30 cellular contexts compared by ENCODE assay signal in genomic region chr11:125502198-125502597, GRCh38.
"Had no signal": no experiment of that assay in that cellular context is flagged by ENCODE, and none has a peak within 500 bp of the region (broad histone marks: within the 10 kb centered on the region; RNA-seq: fewer than 3 reads in every experiment).

No MANE protein-coding gene starts in this region.

- FAIRE-seq: bronchial epithelial cell, TTC549 had no signal

- H3K36me3 ChIP-seq: ascending aorta, cardiac muscle cell had no signal

- H3K9me3 ChIP-seq: ascending aorta had no signal

- H3K4me3 ChIP-seq: ascending aorta, cardiac muscle cell had no signal

- H3K27me3 ChIP-seq: ascending aorta, cardiac muscle cell had no signal

- ATAC-seq: activated CD8-positive, alpha-beta memory T cell treated with anti-CD3 and anti-CD28 coated beads, Interleukin-2, amount 10 ng/mL, durations not matched to agents 7 days and 5 days; activated CD8-positive, alpha-beta T cell treated with anti-CD3 and anti-CD28 coated beads, Interleukin-2, amount 10 ng/mL, durations not matched to agents 7 days and 5 days; activated naive CD8-positive, alpha-beta T cell treated with anti-CD3 and anti-CD28 coated beads, Interleukin-2, amount 50 U/mL, for 24 hours had no signal

- H3K27ac ChIP-seq: ascending aorta, cardiac muscle cell, VCaP had no signal

- H3K4me1 ChIP-seq: ascending aorta had no signal

- DNase-seq: activated B cell treated with CpG ODN at 0.5 μM for 24 hours; activated CD4-positive, alpha-beta memory T cell treated with anti-CD3 and anti-CD28 coated beads, Interleukin-2, amount 10 ng/mL, durations not matched to agents 7 days and 5 days; activated CD4-positive, alpha-beta T cell treated with anti-CD3 and anti-CD28 coated beads for 4 hours; activated CD4-positive, alpha-beta T cell treated with anti-CD3 and anti-CD28 coated beads, Interleukin-2, amount 10 ng/mL, durations not matched to agents 24 days and 14 days; activated CD4-positive, alpha-beta T cell treated with anti-CD3 and anti-CD28 coated beads, Interleukin-2, amount 50 U/mL, for 1 hour; activated CD4-positive, alpha-beta T cell treated with anti-CD3 and anti-CD28 coated beads, Interleukin-2, amount 50 U/mL, for 48 hours; activated CD4-positive, CD25-positive, alpha-beta regulatory T cell treated with anti-CD3 and anti-CD28 coated beads, Interleukin-2, amount 50 U/mL, for 72 hours; activated CD8-positive, alpha-beta memory T cell treated with anti-CD3 and anti-CD28 coated beads for 24 hours; activated CD8-positive, alpha-beta memory T cell treated with anti-CD3 and anti-CD28 coated beads, Interleukin-2, amount 10 ng/mL, durations not matched to agents 7 days and 5 days; activated CD8-positive, alpha-beta memory T cell treated with anti-CD3 and anti-CD28 coated beads, Interleukin-2, amount 50 U/mL, for 48 hours; activated CD8-positive, alpha-beta T cell treated with anti-CD3 and anti-CD28 coated beads, Interleukin-2, amount 10 ng/mL, durations not matched to agents 7 days and 5 days; activated effector memory CD4-positive, alpha-beta T cell treated with Interleukin-2 at 50 U/mL for 16 hours; activated gamma-delta T cell; activated naive CD4-positive, alpha-beta T cell treated with anti-CD3 and anti-CD28 coated beads, Interleukin-2, amount 10 ng/mL, durations not matched to agents 7 days and 5 days; activated naive CD4-positive, alpha-beta T cell treated with Interleukin-2 at 50 U/mL for 16 hours; activated naive CD8-positive, alpha-beta T cell treated with anti-CD3 and anti-CD28 coated beads, Interleukin-2, amount 10 ng/mL, durations not matched to agents 7 days and 5 days; activated naive CD8-positive, alpha-beta T cell treated with anti-CD3 and anti-CD28 coated beads, Interleukin-2, amount 50 U/mL, for 24 hours; activated T-cell treated with anti-CD3 and anti-CD28 coated beads, Interleukin-2, amount 50 U/mL, for 24 hours; activated T-cell treated with anti-CD3 and anti-CD28 coated beads, Interleukin-2, amount 50 U/mL, for 48 hours; amygdala; anterior cingulate cortex; caudate nucleus; cerebellar nuclear complex; T-helper 2 cell; T-helper 9 cell had no signal
